In the genomic region with DNA sequence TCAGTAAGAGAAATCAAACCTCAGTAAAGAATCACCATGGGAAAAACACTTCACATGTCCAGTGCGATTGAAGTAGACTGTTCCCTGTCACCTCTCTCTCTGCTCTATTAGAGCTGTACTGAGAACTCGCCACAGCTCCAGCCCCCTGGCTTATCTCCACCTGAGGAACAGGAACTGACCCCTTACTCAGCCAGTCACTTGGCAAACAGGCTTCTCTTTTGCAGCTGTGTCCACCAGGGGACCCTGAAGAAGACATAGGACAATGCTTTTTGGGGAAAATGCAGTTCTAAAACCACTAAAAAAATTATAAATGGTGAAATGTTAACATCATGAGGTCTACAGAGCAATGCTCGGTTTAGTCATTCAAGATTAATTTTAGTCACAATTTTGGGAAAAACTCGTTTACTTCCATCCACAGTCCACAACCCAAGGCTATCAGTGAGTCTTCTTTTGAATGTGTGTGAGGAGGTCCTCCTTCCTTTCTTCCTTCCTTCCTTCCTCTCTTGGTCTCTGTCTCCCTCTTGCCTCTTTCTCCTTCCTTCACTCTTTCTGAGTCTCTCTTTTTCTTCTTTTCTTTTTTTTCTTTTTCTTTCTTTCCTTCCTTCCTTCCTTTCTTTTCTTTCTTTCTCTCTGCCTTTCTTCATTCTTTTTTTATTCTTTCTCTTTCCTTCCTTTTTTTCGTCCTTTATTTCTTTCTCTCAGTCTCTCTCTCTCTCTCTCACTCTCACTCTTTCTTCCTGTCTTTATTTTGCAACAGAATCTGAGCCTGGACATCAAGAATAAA, we compare ENCODE assay signal across 29 cellular contexts.
"Had no signal": no experiment of that assay in that cellular context is flagged by ENCODE, and none has a peak within 500 bp of the region (broad histone marks: within the 10 kb centered on the region; RNA-seq: fewer than 3 reads in every experiment).

No MANE protein-coding gene starts in this region.

- H3K4me1 ChIP-seq: body of pancreas, colonic mucosa, pancreas, psoas muscle, sigmoid colon, stomach, thyroid gland, upper lobe of right lung had no signal

- H3K4me3 ChIP-seq: body of pancreas, cardiac muscle cell, colonic mucosa, left ventricle myocardium inferior, pancreas, psoas muscle, sigmoid colon, smooth muscle cell, stomach, thyroid gland, upper lobe of right lung had no signal

- H3K9me3 ChIP-seq: body of pancreas, colonic mucosa, left ventricle myocardium inferior, pancreas, psoas muscle, sigmoid colon, stomach, thyroid gland, upper lobe of right lung had no signal

- ATAC-seq: activated T-cell treated with anti-CD3 and anti-CD28 coated beads, Interleukin-2, amount 50 U/mL, for 72 hours; body of pancreas; pancreas; psoas muscle; stimulated activated naive B cell treated with anti-CD40 and anti-IgM and Interleukin-4, amounts not matched to agents 10 μg/mL and 1 μg/mL and 100 μg/mL, for 72 hours; T-helper 17 cell; upper lobe of right lung; WTC11 had no signal

- DNase-seq: activated CD4-positive, alpha-beta memory T cell treated with anti-CD3 and anti-CD28 coated beads, Interleukin-2, amount 10 ng/mL, durations not matched to agents 7 days and 5 days; activated CD4-positive, alpha-beta T cell treated with anti-CD3 and anti-CD28 coated beads for 1 hour; activated CD4-positive, alpha-beta T cell treated with anti-CD3 and anti-CD28 coated beads, Interleukin-2, amount 10 ng/mL, durations not matched to agents 7 days and 5 days; activated naive CD4-positive, alpha-beta T cell treated with Interleukin-2 at 50 U/mL for 16 hours; activated T-cell treated with anti-CD3 and anti-CD28 coated beads for 4 hours; activated T-cell treated with anti-CD3 and anti-CD28 coated beads, Interleukin-2, amount 50 U/mL, for 72 hours; anterior cingulate cortex; body of pancreas; cerebellar nuclear complex; colonic mucosa; effector CD8-positive, alpha-beta T cell; islet precursor cell; left ventricle myocardium inferior; naive B cell; nucleus accumbens; pancreas; psoas muscle; sigmoid colon; stimulated activated CD4-positive, alpha-beta T cell treated with anti-CD3 and anti-CD28 coated beads, Interleukin-1b, Interleukin-23, amount 100 ng/mL, for 48 hours; stimulated activated naive B cell treated with anti-CD40 and anti-IgM and Interleukin-4, amounts not matched to agents 10 μg/mL and 1 μg/mL and 100 μg/mL, for 72 hours; stomach; T-helper 17 cell; thyroid gland; upper lobe of right lung had no signal

- H3K4me3 Mint-ChIP-seq: activated CD4-positive, alpha-beta memory T cell treated with anti-CD3 and anti-CD28 coated beads, Interleukin-2, amount 10 ng/mL, durations not matched to agents 7 days and 5 days; activated CD4-positive, alpha-beta T cell treated with anti-CD3 and anti-CD28 coated beads, Interleukin-2, amount 10 ng/mL, durations not matched to agents 7 days and 5 days; activated naive CD8-positive, alpha-beta T cell; activated T-cell treated with anti-CD3 and anti-CD28 coated beads, Interleukin-2, amount 50 U/mL, for 72 hours; mesothelial cell of epicardium; naive B cell; stimulated activated naive B cell treated with anti-CD40 and anti-IgM and Interleukin-4, amounts not matched to agents 10 μg/mL and 1 μg/mL and 100 μg/mL, for 72 hours; T-helper 17 cell; WTC11 had no signal

- H3K4me1 Mint-ChIP-seq: activated CD4-positive, alpha-beta memory T cell treated with anti-CD3 and anti-CD28 coated beads, Interleukin-2, amount 10 ng/mL, durations not matched to agents 7 days and 5 days; activated CD4-positive, alpha-beta T cell treated with anti-CD3 and anti-CD28 coated beads, Interleukin-2, amount 10 ng/mL, durations not matched to agents 7 days and 5 days; mesothelial cell of epicardium; naive B cell; stimulated activated naive B cell treated with anti-CD40 and anti-IgM and Interleukin-4, amounts not matched to agents 10 μg/mL and 1 μg/mL and 100 μg/mL, for 72 hours; T-helper 17 cell had no signal

- H3K27ac ChIP-seq: body of pancreas, cardiac muscle cell, colonic mucosa, left ventricle myocardium inferior, pancreas, psoas muscle, sigmoid colon, stomach, thyroid gland, upper lobe of right lung had no signal

- H3K36me3 Mint-ChIP-seq: activated naive CD8-positive, alpha-beta T cell; mesothelial cell of epicardium; naive B cell; stimulated activated naive B cell treated with anti-CD40 and anti-IgM and Interleukin-4, amounts not matched to agents 10 μg/mL and 1 μg/mL and 100 μg/mL, for 72 hours had no signal

- H3K27ac Mint-ChIP-seq: activated CD4-positive, alpha-beta memory T cell treated with anti-CD3 and anti-CD28 coated beads, Interleukin-2, amount 10 ng/mL, durations not matched to agents 7 days and 5 days; activated CD4-positive, alpha-beta T cell treated with anti-CD3 and anti-CD28 coated beads, Interleukin-2, amount 10 ng/mL, durations not matched to agents 7 days and 5 days; activated naive CD8-positive, alpha-beta T cell; activated T-cell treated with anti-CD3 and anti-CD28 coated beads, Interleukin-2, amount 50 U/mL, for 72 hours; mesothelial cell of epicardium; stimulated activated naive B cell treated with anti-CD40 and anti-IgM and Interleukin-4, amounts not matched to agents 10 μg/mL and 1 μg/mL and 100 μg/mL, for 72 hours; T-helper 17 cell; WTC11 had no signal

- H3K36me3 ChIP-seq: cardiac muscle cell, colonic mucosa, left ventricle myocardium inferior, pancreas, sigmoid colon, stomach, thyroid gland, upper lobe of right lung had no signal

- H3K9me3 Mint-ChIP-seq: activated CD4-positive, alpha-beta T cell treated with anti-CD3 and anti-CD28 coated beads, Interleukin-2, amount 10 ng/mL, durations not matched to agents 7 days and 5 days had no signal

- H3K27me3 ChIP-seq: body of pancreas, cardiac muscle cell, colonic mucosa, sigmoid colon, thyroid gland, upper lobe of right lung had no signal

- H3K4me2 ChIP-seq: smooth muscle cell had no signal
